ENCODE assay signal across 8 cellular contexts in the genomic region with DNA sequence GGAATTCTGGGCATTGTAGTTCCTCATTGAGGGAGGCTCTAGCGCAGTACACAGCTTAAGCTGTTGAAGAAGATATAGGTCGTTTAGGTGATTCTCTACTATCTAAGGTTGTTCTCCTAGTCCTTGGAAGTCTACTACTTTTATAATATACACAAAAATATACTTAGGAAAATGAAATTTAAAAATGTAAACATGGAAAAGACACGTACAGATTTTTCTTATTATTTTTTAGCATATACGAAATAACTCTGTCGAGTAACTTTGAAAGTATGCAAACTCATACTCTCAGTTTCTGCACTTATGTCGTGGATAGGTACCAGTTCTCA. TPM values are rescaled to one million over a fixed set of nuclear protein-coding genes. Genes with fewer than 3 reads are reported as not detected.
DNase-seq lines count a peak whose midpoint lies in the region; FAIRE-seq and TF ChIP-seq lines count a peak whose summit lies in the region.

No MANE protein-coding gene starts in this region.

- no peaks in the 10 kb centered on the region for H3K27me3 ChIP-seq in OCI-LY3 (ENCODE audit: low read depth, low read length)

- H3K79me2 ChIP-seq in OCI-LY3 (ENCODE audit: low read length), result peaks cover 43% of the 10 kb centered on the region

- H3K27me3 Mint-ChIP-seq in progenitor cell of endocrine pancreas, result peaks cover 7% of the 10 kb centered on the region

- no peak for TF ChIP-seq CTCF in GM12864 (IDR thresholded peaks at IDR 0.05; ENCODE audit: low read depth, low read length, missing control alignments)
- no peak for TF ChIP-seq CTCF in OCI-LY3 (IDR thresholded peaks at IDR 0.05; ENCODE audit: low read depth, low read length)
- no peak for TF ChIP-seq CTCF in epithelial cell of esophagus (IDR thresholded peaks at IDR 0.05; ENCODE audit: insufficient read depth, low read depth, low read length, missing control alignments)
- TF ChIP-seq CTCF in progenitor cell of endocrine pancreas (IDR thresholded peaks at IDR 0.05; ENCODE audit: unreplicated experiment), result no peak

- FAIRE-seq in GM12892 (lab: Jason Lieb, UNC), result no peak

- DNase-seq in GM12864 (ENCODE audit: low read depth) (no peak), epithelial cell of esophagus (ENCODE audit: low read depth) (no peak), progenitor cell of endocrine pancreas (ENCODE audit: low spot score, unreplicated experiment) (no peak), cerebellar nuclear complex (lab: John Stamatoyannopoulos, UW) (no peak), NCI-H510A treated with DMSO at 0.1 percent for 48 hours (lab: John Stamatoyannopoulos, UW) (no peak), COLO829 (ENCODE audit: low spot score) (no peak), GM12892 (ENCODE audit: insufficient read length) (no peak)

- H3K9me3 Mint-ChIP-seq in progenitor cell of endocrine pancreas (ENCODE audit: low read depth), result no peaks in the 10 kb centered on the region

- H3K27ac Mint-ChIP-seq in progenitor cell of endocrine pancreas, result peak overlapping the region; percentile 95

- H2AFZ ChIP-seq in OCI-LY3 (ENCODE audit: low read depth, low read length), result no peak overlapping the region

- peaks cover 3% of the 10 kb centered on the region for H3K36me3 Mint-ChIP-seq in progenitor cell of endocrine pancreas (ENCODE audit: insufficient read depth)

- peaks cover 5% of the 10 kb centered on the region for H3K36me3 ChIP-seq in OCI-LY3 (replicated peaks; ENCODE audit: low read depth, low read length)

- no peak overlapping the region for H3K9ac ChIP-seq in OCI-LY3 (ENCODE audit: low read length)

- H3K4me1 ChIP-seq in OCI-LY3 (ENCODE audit: low read length), result peaks cover 7% of the 10 kb centered on the region; the same call in 1 of the 2 replicates

- no peaks in the 10 kb centered on the region for H3K9me3 ChIP-seq in OCI-LY3 (ENCODE audit: insufficient read depth, low read length)

- H3K4me2 ChIP-seq in OCI-LY3 (ENCODE audit: low read length), result peak overlapping the region; percentile 41

- peaks cover 12% of the 10 kb centered on the region for H3K4me1 Mint-ChIP-seq in progenitor cell of endocrine pancreas (ENCODE audit: low read depth)

- TF ChIP-seq POLR2A in GM12892 (IDR thresholded peaks at IDR 0.05; ENCODE audit: low read depth, low read length), result no peak; the same call in 1 of the 2 replicates

- H3K27ac ChIP-seq in OCI-LY3 (ENCODE audit: low read length), result no peak overlapping the region

- H3K4me3 ChIP-seq in GM12864 (ENCODE audit: low read depth, low read length) (peak overlapping the region; percentile 60; the same call in 1 of the 2 replicates), OCI-LY3 (ENCODE audit: low read length) (peak overlapping the region; percentile 85), epithelial cell of esophagus (ENCODE audit: low read length) (peak overlapping the region; percentile 83)

- H4K20me1 ChIP-seq in OCI-LY3 (ENCODE audit: insufficient read depth, low read length), result no peaks in the 10 kb centered on the region

- H3K4me3 Mint-ChIP-seq in progenitor cell of endocrine pancreas (ENCODE audit: low read depth), result peak overlapping the region; percentile 98

RNA-seq across cellular contexts. Expression of a gene that starts 0.3 kb away (rescaled TPM):
- 45.7 and 46.4 TPM in 2 replicates for total RNA-seq in progenitor cell of endocrine pancreas
- 64.3 TPM for polyA plus RNA-seq in GM12892 (2012; ENCODE audit: missing spikeins)

RNA-seq across cellular contexts. Expression of a gene that starts 10.2 kb away (rescaled TPM):
- total RNA-seq in progenitor cell of endocrine pancreas, result 62.1 and 66.5 TPM in 2 replicates
- 64.9 TPM for polyA plus RNA-seq in GM12892 (2012; ENCODE audit: missing spikeins)
